In genomic region chr2:242088471-242089212, GRCh38 we compare ENCODE assay signal across 8 cellular contexts.
A peak's percentile ranks its signal among the peaks of the same experiment; 100 is the strongest.
DNase-seq lines count a peak whose midpoint lies in the region; ATAC-seq lines count a peak whose summit lies in the region.

No MANE protein-coding gene starts in this region.

- H3K9me3 ChIP-seq in HUES48 (ENCODE audit: control insufficient read depth, insufficient read depth, low read length) (no peaks in the 10 kb centered on the region), NT2/D1 (ENCODE audit: insufficient read depth, low read length) (no peaks in the 10 kb centered on the region)

- peak overlapping the region; percentile 73 for H3K4me3 ChIP-seq in HUES48 (ENCODE audit: low read depth, low read length)
- H3K4me3 ChIP-seq in NT2/D1 (ENCODE audit: insufficient read length, low read depth) = peak overlapping the region; percentile 66

- H3K27ac ChIP-seq in HUES48 (ENCODE audit: low read depth, low read length) = no peak overlapping the region

- H3K36me3 ChIP-seq in HUES48 (ENCODE audit: control insufficient read depth, insufficient read depth, low read length) = no peaks in the 10 kb centered on the region
- H3K36me3 ChIP-seq in NT2/D1 (ENCODE audit: insufficient read depth, insufficient read length, low read length) = no peaks in the 10 kb centered on the region

- H3K9ac ChIP-seq in HUES48 (ENCODE audit: low read depth, low read length) = no peak overlapping the region
- H3K9ac ChIP-seq in NT2/D1 (ENCODE audit: insufficient read length, low read depth) = peak overlapping the region; percentile 72

- no peaks in the 10 kb centered on the region for H3K27me3 ChIP-seq in HUES48 (ENCODE audit: control insufficient read depth, insufficient read depth, low read length)
- H3K27me3 ChIP-seq in NT2/D1 (ENCODE audit: insufficient read depth, insufficient read length) = peaks cover 24% of the 10 kb centered on the region

- DNase-seq in D341Med (ENCODE audit: low spot score) (peak; percentile 94), NT2/D1 (ENCODE audit: low read depth, low spot score) (peak; percentile 68), epidermal melanocyte (ENCODE audit: insufficient read length, low spot score) (peak; percentile 80), middle frontal gyrus (ENCODE audit: extremely low spot score, low spot score) (peak; percentile 87)
- peak; percentile 80 for DNase-seq in activated CD8-positive, alpha-beta memory T cell treated with anti-CD3 and anti-CD28 coated beads, Interleukin-2, amount 50 U/mL, for 24 hours (ENCODE audit: extremely low read depth)
- DNase-seq in stimulated activated CD8-positive, alpha-beta memory T cell treated with anti-CD3 and anti-CD28 coated beads, Interleukin-2, amount 100 ng/mL, for 48 hours (ENCODE audit: low read depth in 2 of 2) = peak; percentile 89 to 90

- H3K4me1 ChIP-seq in HUES48 (ENCODE audit: control insufficient read depth, insufficient read depth, low read length) (0 out of 2 replicates have a peak, but pooled peaks cover 6% of the 10 kb centered on the region), NT2/D1 (ENCODE audit: insufficient read depth, insufficient read length) (no peaks in the 10 kb centered on the region)

- ATAC-seq in GM21423 (IDR thresholded peaks at IDR 0.05; ENCODE audit: unreplicated experiment) = peak; percentile 85
